Comparison of ENCODE assay signal across 13 cellular contexts in genomic region chr11:10932976-10933375, GRCh38.
A peak's percentile ranks its signal among the peaks of the same experiment; 100 is the strongest.
DNase-seq lines count a peak whose midpoint lies in the region; TF ChIP-seq lines count a peak whose summit lies in the region.
"Had no signal": no experiment of that assay in that cellular context is flagged by ENCODE, and none has a peak within 500 bp of the region (broad histone marks: within the 10 kb centered on the region; RNA-seq: fewer than 3 reads in every experiment).

No MANE protein-coding gene starts in this region.

- CTCF ChIA-PET in Caco-2 (lab: Charles Lee) (interaction anchor here (3.0 kb wide), 1 partner anchor 90 kb away, joined by 133 read pairs; no protein-coding TSS in a partner anchor), RWPE1 (lab: Yijun Ruan, JAX) (interaction anchor here (0.7 to 3.4 kb wide), 4 partner anchors 88 to 855 kb away, joined by 3 to 20 read pairs (median 8); no protein-coding TSS in a partner anchor)

- H3K27me3 ChIP-seq in Caco-2 (replicated peaks; ENCODE audit: control insufficient read depth, insufficient read depth, low read length) = no peaks in the 10 kb centered on the region
- H3K27me3 ChIP-seq in hepatocyte = no peaks in the 10 kb centered on the region
- no peaks in the 10 kb centered on the region for H3K27me3 ChIP-seq in sigmoid colon
- H3K27me3 ChIP-seq: foreskin keratinocyte had no signal

- DNase-seq in Caco-2 (no peak), RWPE1 (ENCODE audit: low spot score) (no peak), hepatocyte (ENCODE audit: low spot score) (no peak), sigmoid colon (no peak), epidermal melanocyte (ENCODE audit: insufficient read length, low spot score) (no peak), NCI-H128 (lab: John Stamatoyannopoulos, UW; ENCODE audit: unreplicated experiment) (no peak), NCI-H2171 treated with DMSO at 0.1 percent for 48 hours (lab: John Stamatoyannopoulos, UW) (no peak), NAMALWA (ENCODE audit: low spot score) (no peak)
- DNase-seq: GM23248 had no signal

- TF ChIP-seq EP300 in sigmoid colon (IDR thresholded peaks at IDR 0.05) = no peak

- peak overlapping the region; percentile 85 for H3K4me3 Mint-ChIP-seq in Caco-2 (ENCODE audit: unreplicated experiment)
- H3K4me3 Mint-ChIP-seq: activated CD8-positive, alpha-beta T cell treated with anti-CD3 and anti-CD28 coated beads for 36 hours had no signal

- H3K27me3 Mint-ChIP-seq in Caco-2 (ENCODE audit: insufficient read depth, unreplicated experiment) = no peaks in the 10 kb centered on the region

- H2AFZ ChIP-seq in hepatocyte = no peak overlapping the region

- TF ChIP-seq CTCF in Caco-2 (IDR thresholded peaks at IDR 0.05; ENCODE audit: insufficient read depth in 1 of 2, low read depth in 1 of 2, low read length in 1 of 2, severe bottlenecking in 1 of 2, unreplicated experiment in 1 of 2) = no peak
- no peak for TF ChIP-seq CTCF in RWPE1 (conservative IDR thresholded peaks at IDR 0.05; ENCODE audit: low read depth)
- TF ChIP-seq CTCF in hepatocyte (IDR thresholded peaks at IDR 0.05; ENCODE audit: poor library complexity) = no peak
- TF ChIP-seq CTCF in sigmoid colon (IDR thresholded peaks at IDR 0.05) = no peak

- no peak overlapping the region for H3K4me3 ChIP-seq in Caco-2 (ENCODE audit: low read depth, low read length)
- H3K4me3 ChIP-seq in hepatocyte = no peak overlapping the region
- H3K4me3 ChIP-seq in sigmoid colon = no peak overlapping the region
- H3K4me3 ChIP-seq: GM23248 had no signal

- H3K36me3 ChIP-seq in Caco-2 (ENCODE audit: control insufficient read depth, insufficient read depth, low read length) (no peaks in the 10 kb centered on the region), hepatocyte (replicated peaks; ENCODE audit: insufficient read depth, low read depth) (no peaks in the 10 kb centered on the region), sigmoid colon (no peaks in the 10 kb centered on the region)

- no peak for TF ChIP-seq POLR2A in sigmoid colon (IDR thresholded peaks at IDR 0.05)

- H3K27ac ChIP-seq in RWPE1 (peak overlapping the region; percentile 64), hepatocyte (no peak overlapping the region), sigmoid colon (peak overlapping the region; percentile 97 to 100 (median 98))
- H3K27ac ChIP-seq: foreskin keratinocyte, GM23248, HL-60 had no signal

- H3K9me3 ChIP-seq in Caco-2 (no peaks in the 10 kb centered on the region), hepatocyte (ENCODE audit: low read depth) (no peaks in the 10 kb centered on the region), sigmoid colon (no peaks in the 10 kb centered on the region)

- no peaks in the 10 kb centered on the region for H3K9me3 Mint-ChIP-seq in Caco-2 (ENCODE audit: unreplicated experiment)
- H3K9me3 Mint-ChIP-seq: activated B cell treated with CpG ODN at 0.5 μM for 24 hours; activated CD8-positive, alpha-beta T cell treated with anti-CD3 and anti-CD28 coated beads for 36 hours had no signal

- H3K27ac Mint-ChIP-seq in Caco-2 (ENCODE audit: unreplicated experiment) = no peak overlapping the region
- H3K27ac Mint-ChIP-seq: activated B cell treated with CpG ODN at 0.5 μM for 24 hours; activated CD8-positive, alpha-beta T cell treated with anti-CD3 and anti-CD28 coated beads for 36 hours had no signal

- H3K79me2 ChIP-seq in hepatocyte = no peaks in the 10 kb centered on the region

- intact Hi-C loops in Caco-2 (cut with micrococcal nuclease; ENCODE audit: unreplicated experiment) = loop anchor here (1.0 to 10.0 kb wide), 4 partner anchors 89 to 522 kb away; no protein-coding TSS in a partner anchor
- intact Hi-C loops in sigmoid colon (cut with DNase I) = loop anchor here (1.0 to 5.0 kb wide), 5 partner anchors 89 to 909 kb away; partner anchors contain the start of genes GALNT18 and USP47

- WGBS in hepatocyte (ENCODE audit: low lambda C conversion rate, missing lambda C conversion rate) = 92% methylated on average over 5 of the region's 5 CpGs
- WGBS in sigmoid colon, 2 donors = 90 to 92% methylated on average over 5 of the region's 5 CpGs

- no TSS peak for BruUV-seq in Caco-2 (replicated peaks; lab: Mats Ljungman, UMichigan)

- H3K36me3 Mint-ChIP-seq in Caco-2 (ENCODE audit: insufficient read depth, unreplicated experiment) = peaks cover 12% of the 10 kb centered on the region

- POLR2A ChIA-PET in Caco-2 (lab: Charles Lee) = no interaction called here
- POLR2A ChIA-PET in RWPE1 (lab: Yijun Ruan, JAX; ENCODE audit: low non-redundant PET) = no interaction called here

- H3K4me2 ChIP-seq in hepatocyte = peak overlapping the region; percentile 93

- H3K9me2 ChIP-seq in hepatocyte (replicated peaks; ENCODE audit: insufficient read depth) = no peaks in the 10 kb centered on the region

- H3K4me1 ChIP-seq in Caco-2 = peaks cover 16% of the 10 kb centered on the region
- H3K4me1 ChIP-seq in hepatocyte (ENCODE audit: insufficient read depth) = peaks cover 12% of the 10 kb centered on the region
- H3K4me1 ChIP-seq in sigmoid colon = peaks cover 0 to 56% (median 51%) of the 10 kb centered on the region in 4 donors
- H3K4me1 ChIP-seq: foreskin keratinocyte had no signal

- H4K20me1 ChIP-seq in hepatocyte (ENCODE audit: insufficient read depth, poor library complexity, severe bottlenecking) = no peaks in the 10 kb centered on the region

- H3K4me1 Mint-ChIP-seq in Caco-2 (ENCODE audit: low read depth, unreplicated experiment) = peaks cover 22% of the 10 kb centered on the region
